Comparison of ENCODE assay signal across 7 cellular contexts in the genomic region with DNA sequence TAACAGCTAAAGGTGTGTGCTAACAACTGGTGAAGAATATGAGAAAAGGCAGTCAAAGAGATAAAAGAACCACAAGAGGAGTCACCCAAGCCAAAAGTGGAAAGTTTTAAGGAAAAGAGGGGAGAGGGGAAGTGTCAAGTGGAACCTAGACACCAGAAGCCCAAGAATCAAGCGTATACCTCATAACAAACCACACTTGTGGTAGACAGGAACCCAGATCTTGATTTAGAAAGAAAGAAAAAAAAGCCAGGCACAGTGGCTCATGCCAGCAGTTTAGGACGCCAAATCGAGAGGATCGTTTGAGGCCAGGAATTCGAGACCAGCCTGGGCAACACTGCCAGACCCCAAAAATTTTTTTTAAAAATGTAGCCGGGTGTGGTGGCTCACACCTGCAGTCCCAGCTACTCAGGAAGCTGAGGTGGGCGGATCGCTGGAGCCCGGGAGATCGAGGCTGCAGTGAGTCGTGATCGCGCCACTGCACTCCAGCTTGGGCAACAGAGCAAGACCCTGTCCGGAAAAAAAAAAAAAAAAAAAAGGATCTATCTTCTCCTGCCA. TPM values are rescaled to one million over a fixed set of nuclear protein-coding genes. Genes with fewer than 3 reads are reported as not detected.
A peak's percentile ranks its signal among the peaks of the same experiment; 100 is the strongest.
DNase-seq lines count a peak whose midpoint lies in the region; ATAC-seq and TF ChIP-seq lines count a peak whose summit lies in the region.

No MANE protein-coding gene starts in this region.

- H3K27me3 ChIP-seq in HAP-1 (ENCODE audit: low read depth) (no peaks in the 10 kb centered on the region), fibroblast of lung (ENCODE audit: control insufficient read depth, insufficient read depth, low read length) (no peaks in the 10 kb centered on the region)

- in situ Hi-C loops in HAP-1 (cut with MboI; ENCODE audit: low sequenced_read_pairs), result no loop called here

- H2AFZ ChIP-seq in fibroblast of lung (ENCODE audit: low read length), result peak overlapping the region; percentile 99

- POLR2A ChIA-PET in T-cell (lab: Charles Lee), result interaction anchor here in 1 of 2 donors (0.7 kb wide), 1 partner anchor 696 kb away, joined by 3 read pairs; no protein-coding TSS in a partner anchor

- peaks cover 17% of the 10 kb centered on the region for H3K4me1 ChIP-seq in HAP-1
- peaks cover 4% of the 10 kb centered on the region for H3K4me1 ChIP-seq in fibroblast of lung (ENCODE audit: control insufficient read depth, extremely low read depth, insufficient read depth, low read length)

- peak overlapping the region; percentile 93 for H3K27ac ChIP-seq in fibroblast of lung (ENCODE audit: insufficient read depth, low read length)

- DNase-seq in HAP-1 (ENCODE audit: low spot score in 2 of 2), result peak in 1 of 2 experiments; percentile 20
- peak in 2 of 34 experiments; percentile 3 to 7 for DNase-seq in T-cell
- DNase-seq in fibroblast of lung (ENCODE audit: low read depth in 2 of 2), result no peak
- DNase-seq in skeletal muscle cell (ENCODE audit: low read depth), result no peak
- DNase-seq in activated CD4-positive, CD25-positive, alpha-beta regulatory T cell treated with anti-CD3 and anti-CD28 coated beads, Interleukin-2, amount 50 U/mL, for 72 hours, result no peak
- DNase-seq in D341Med (ENCODE audit: low spot score), result no peak

- H3K79me2 ChIP-seq in fibroblast of lung (ENCODE audit: control insufficient read depth, insufficient read depth, low read length), result peaks cover 35% of the 10 kb centered on the region

- no peaks in the 10 kb centered on the region for H4K20me1 ChIP-seq in fibroblast of lung (ENCODE audit: control insufficient read depth, extremely low read depth, insufficient read depth, low read length)

- H3K27me3 Mint-ChIP-seq in T-cell, result no peaks in the 10 kb centered on the region

- peaks cover 35 to 42% (median 41%) of the 10 kb centered on the region in 3 donors for H3K4me1 Mint-ChIP-seq in T-cell

- peak overlapping the region; percentile 84 for H3K9ac ChIP-seq in fibroblast of lung (ENCODE audit: insufficient read depth, low read length)

- peaks cover 16% of the 10 kb centered on the region for H3K36me3 Mint-ChIP-seq in T-cell

- CTCF ChIA-PET in T-cell (lab: Charles Lee), result interaction anchor here (0.6 to 0.7 kb wide), 6 partner anchors 37 to 1316 kb away, joined by 3 to 4 read pairs (median 3); a partner anchor contains a TSS

- H3K4me3 ChIP-seq in HAP-1 (peak overlapping the region; percentile 90), fibroblast of lung (replicated peaks in 1 of 4; ENCODE audit: control extremely low read depth in 1 of 4, insufficient read depth in 1 of 4, low read depth in 3 of 4, low read length in 4 of 4) (peak overlapping the region; percentile 93 to 100 (median 99)), skeletal muscle cell (ENCODE audit: low read depth, low read length) (peak overlapping the region; percentile 84)

- H3K36me3 ChIP-seq in HAP-1 (replicated peaks), result peaks cover 7% of the 10 kb centered on the region
- no peaks in the 10 kb centered on the region for H3K36me3 ChIP-seq in fibroblast of lung (ENCODE audit: control insufficient read depth, insufficient read depth, low read length)

- ATAC-seq in T-cell (replicated peaks in 1 of 4) (peak in 2 of 4 experiments; percentile 2), HG03095 (IDR thresholded peaks at IDR 0.05; ENCODE audit: unreplicated experiment) (no peak)

- H3K27ac Mint-ChIP-seq in T-cell, result peak overlapping the region; percentile 80 to 90

- H3K9me3 Mint-ChIP-seq in T-cell, result no peaks in the 10 kb centered on the region

- H3K9me3 ChIP-seq in HAP-1 (no peaks in the 10 kb centered on the region), fibroblast of lung (ENCODE audit: control insufficient read depth, insufficient read depth, low read depth, low read length) (no peaks in the 10 kb centered on the region)

- TF ChIP-seq CTCF in fibroblast of lung (conservative IDR thresholded peaks at IDR 0.05 in 1 of 2, IDR thresholded peaks at IDR 0.05 in 1 of 2; ENCODE audit: low read depth in 1 of 2, low read length in 2 of 2), result no peak

- H3K4me2 ChIP-seq in fibroblast of lung (ENCODE audit: extremely low read depth, insufficient read depth, low read length), result peak overlapping the region; percentile 79

- peak overlapping the region; percentile 70 to 97 (median 94) for H3K4me3 Mint-ChIP-seq in T-cell

RNA-seq across cellular contexts. Expression of a gene that starts 0.9 kb away (rescaled TPM):
- total RNA-seq in T-cell, result 10 to 100 TPM in 4 of 5 donors, 1 to 10 TPM in 1; 8.9 to 14.2 (median 12.7) TPM
- total RNA-seq in fibroblast of lung, result 11.3 and 12.9 TPM in 2 replicates
- polyA plus RNA-seq in fibroblast of lung, result 26.5 and 28.7 TPM in 2 replicates
- polyA plus RNA-seq in fibroblast of lung (2012), result 18.2 and 20.5 TPM in 2 replicates
- polyA minus RNA-seq in fibroblast of lung (ENCODE audit: low replicate concordance), result 7.1 and 8.4 TPM in 2 replicates

RNA-seq across cellular contexts. Expression of a gene that starts 38.2 kb away (rescaled TPM):
- total RNA-seq in T-cell (100 to 1,000 TPM; 135 to 186 (median 140) TPM), fibroblast of lung (239 and 293 TPM in 2 replicates)
- polyA plus RNA-seq in fibroblast of lung, result 199 and 266 TPM in 2 replicates
- polyA plus RNA-seq in fibroblast of lung (2012), result 274 and 323 TPM in 2 replicates
- 21.7 and 70.2 TPM in 2 replicates for polyA minus RNA-seq in fibroblast of lung (ENCODE audit: low replicate concordance)

RNA-seq across cellular contexts. Expression of a gene that starts 38.7 kb away (rescaled TPM):
- total RNA-seq in T-cell (10 to 100 TPM; 15.1 to 20.7 (median 15.8) TPM), fibroblast of lung (7.7 and 9.1 TPM in 2 replicates)
- polyA plus RNA-seq in fibroblast of lung, result 15.2 and 16.2 TPM in 2 replicates
- 7.4 and 9.2 TPM in 2 replicates for polyA plus RNA-seq in fibroblast of lung (2012)
- 16.1 and 49.3 TPM in 2 replicates for polyA minus RNA-seq in fibroblast of lung (ENCODE audit: low replicate concordance)

RNA-seq across cellular contexts. Expression of a gene that starts 43.6 kb away (rescaled TPM):
- total RNA-seq in T-cell (not detected), fibroblast of lung (not detected in 2 replicates)
- not detected in 2 replicates for polyA plus RNA-seq in fibroblast of lung
- polyA plus RNA-seq in fibroblast of lung (2012), result not detected in 2 replicates
- not detected in 2 replicates for polyA minus RNA-seq in fibroblast of lung (ENCODE audit: low replicate concordance)
